In the genomic region with DNA sequence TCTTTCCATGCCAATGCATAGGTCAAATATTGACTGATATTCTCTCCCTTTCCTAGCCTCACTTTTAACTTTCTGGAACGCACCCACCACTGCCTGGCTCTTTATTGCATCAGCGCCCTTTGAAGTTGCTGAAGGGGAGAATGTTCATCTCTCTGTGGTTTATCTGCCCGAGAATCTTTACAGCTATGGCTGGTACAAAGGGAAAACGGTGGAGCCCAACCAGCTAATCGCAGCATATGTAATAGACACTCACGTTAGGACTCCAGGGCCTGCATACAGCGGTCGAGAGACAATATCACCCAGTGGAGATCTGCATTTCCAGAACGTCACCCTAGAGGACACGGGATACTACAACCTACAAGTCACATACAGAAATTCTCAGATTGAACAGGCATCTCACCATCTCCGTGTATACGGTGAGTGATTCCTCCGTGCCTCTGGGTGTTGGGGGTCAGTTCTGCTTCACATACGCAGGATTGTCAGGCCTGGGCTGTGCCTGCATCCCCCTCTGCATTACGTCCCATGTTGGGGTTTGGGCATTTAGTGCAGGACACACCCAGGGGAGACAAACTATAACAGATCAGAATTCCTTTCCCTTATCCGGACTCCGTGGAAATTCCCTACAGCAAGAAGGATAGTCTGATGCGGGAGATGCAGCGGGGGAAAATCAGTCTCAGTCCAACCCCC, we compare ENCODE assay signal across 24 cellular contexts. TPM values are rescaled to one million over a fixed set of nuclear protein-coding genes. Genes with fewer than 3 reads are reported as not detected.
DNase-seq lines count a peak whose midpoint lies in the region; ATAC-seq and TF ChIP-seq lines count a peak whose summit lies in the region.
"Had no signal": no experiment of that assay in that cellular context is flagged by ENCODE, and none has a peak within 500 bp of the region (broad histone marks: within the 10 kb centered on the region; RNA-seq: fewer than 3 reads in every experiment).

No MANE protein-coding gene starts in this region.

- intact Hi-C loops in activated CD4-positive, alpha-beta T cell treated with anti-CD3 and anti-CD28 coated beads for 36 hours (cut with DNase I, micrococcal nuclease) = no loop called here

- no peaks in the 10 kb centered on the region for H3K27me3 Mint-ChIP-seq in activated CD4-positive, alpha-beta T cell treated with anti-CD3 and anti-CD28 coated beads for 36 hours
- no peaks in the 10 kb centered on the region for H3K27me3 Mint-ChIP-seq in CD4-positive, CD25-positive, alpha-beta regulatory T cell
- H3K27me3 Mint-ChIP-seq in activated naive CD8-positive, alpha-beta T cell = no peaks in the 10 kb centered on the region

- no peak for ATAC-seq in activated CD4-positive, alpha-beta T cell treated with anti-CD3 and anti-CD28 coated beads for 36 hours
- no peak for ATAC-seq in CD4-positive, CD25-positive, alpha-beta regulatory T cell (ENCODE audit: low read depth in 2 of 2)
- ATAC-seq in HG02759 (IDR thresholded peaks at IDR 0.05; ENCODE audit: unreplicated experiment) = no peak
- ATAC-seq in GM19351 (IDR thresholded peaks at IDR 0.05; ENCODE audit: unreplicated experiment) = no peak
- ATAC-seq: mucosa of descending colon, psoas muscle had no signal

- POLR2A ChIA-PET in activated CD4-positive, alpha-beta T cell treated with anti-CD3 and anti-CD28 coated beads for 36 hours (lab: Charles Lee) = no interaction called here

- H3K36me3 Mint-ChIP-seq in activated CD4-positive, alpha-beta T cell treated with anti-CD3 and anti-CD28 coated beads for 36 hours (ENCODE audit: low read depth) = peaks cover 35% of the 10 kb centered on the region
- H3K36me3 Mint-ChIP-seq in CD4-positive, CD25-positive, alpha-beta regulatory T cell = peaks cover 54% of the 10 kb centered on the region
- peaks cover 23% of the 10 kb centered on the region for H3K36me3 Mint-ChIP-seq in activated naive CD8-positive, alpha-beta T cell

- peaks cover 24% of the 10 kb centered on the region for H3K4me1 Mint-ChIP-seq in activated CD4-positive, alpha-beta T cell treated with anti-CD3 and anti-CD28 coated beads for 36 hours
- H3K4me1 Mint-ChIP-seq in CD4-positive, CD25-positive, alpha-beta regulatory T cell = peaks cover 11 to 49% (median 21%) of the 10 kb centered on the region in 4 donors
- peaks cover 25% of the 10 kb centered on the region for H3K4me1 Mint-ChIP-seq in activated naive CD8-positive, alpha-beta T cell (ENCODE audit: low read depth)

- H3K9me3 ChIP-seq in CD4-positive, CD25-positive, alpha-beta regulatory T cell (ENCODE audit: control insufficient read depth in 2 of 2, low read length in 2 of 2) = peaks cover 0 to 13% of the 10 kb centered on the region in 2 experiments
- H3K9me3 ChIP-seq in neutrophil = no peaks in the 10 kb centered on the region
- H3K9me3 ChIP-seq: psoas muscle had no signal

- peak overlapping the region; percentile 15 for H3K27ac Mint-ChIP-seq in activated CD4-positive, alpha-beta T cell treated with anti-CD3 and anti-CD28 coated beads for 36 hours
- peak overlapping the region; percentile 49 to 92 (median 65) for H3K27ac Mint-ChIP-seq in CD4-positive, CD25-positive, alpha-beta regulatory T cell
- H3K27ac Mint-ChIP-seq in activated naive CD8-positive, alpha-beta T cell = peak overlapping the region; percentile 18

- H3K27ac ChIP-seq in CD4-positive, CD25-positive, alpha-beta regulatory T cell (ENCODE audit: insufficient read depth, low read length, poor library complexity, severe bottlenecking) = no peak overlapping the region
- peak overlapping the region; percentile 97 for H3K27ac ChIP-seq in neutrophil
- H3K27ac ChIP-seq: GM23248, hepatocyte, psoas muscle, tibial nerve had no signal

- CTCF ChIA-PET in activated CD4-positive, alpha-beta T cell treated with anti-CD3 and anti-CD28 coated beads for 36 hours (lab: Charles Lee) = interaction anchor here (1.0 to 2.0 kb wide), 2 partner anchors 9 to 17 kb away, joined by 3 to 8 read pairs; no protein-coding TSS in a partner anchor

- H3K4me1 ChIP-seq in CD4-positive, CD25-positive, alpha-beta regulatory T cell (ENCODE audit: control insufficient read depth, insufficient read depth, low read length, poor library complexity, severe bottlenecking) = peaks cover 22% of the 10 kb centered on the region
- H3K4me1 ChIP-seq in neutrophil (ENCODE audit: control insufficient read depth in 1 of 2, insufficient read depth in 1 of 2, low read depth in 1 of 2, low read length in 1 of 2) = peaks cover 57 to 70% of the 10 kb centered on the region in 2 experiments
- H3K4me1 ChIP-seq: psoas muscle, stomach, tibial nerve had no signal

- no peak overlapping the region for H3K4me3 ChIP-seq in CD4-positive, CD25-positive, alpha-beta regulatory T cell (ENCODE audit: low read depth, low read length)
- peak overlapping the region; percentile 70 to 73 for H3K4me3 ChIP-seq in neutrophil (ENCODE audit: low read depth in 1 of 2, low read length in 1 of 2)
- H3K4me3 ChIP-seq: GM23248, hepatocyte, mucosa of descending colon, psoas muscle, skin epidermis had no signal

- no peak for TF ChIP-seq CTCF in neutrophil (IDR thresholded peaks at IDR 0.05)

- peaks cover 60% of the 10 kb centered on the region for H3K36me3 ChIP-seq in CD4-positive, CD25-positive, alpha-beta regulatory T cell (ENCODE audit: control insufficient read depth, insufficient read depth, low read length)
- peaks cover 30% of the 10 kb centered on the region for H3K36me3 ChIP-seq in neutrophil

- peaks cover 12% of the 10 kb centered on the region for H3K9me3 Mint-ChIP-seq in activated CD4-positive, alpha-beta T cell treated with anti-CD3 and anti-CD28 coated beads for 36 hours (ENCODE audit: low read depth)
- peaks cover 0 to 17% (median 0%) of the 10 kb centered on the region in 7 donors for H3K9me3 Mint-ChIP-seq in CD4-positive, CD25-positive, alpha-beta regulatory T cell
- peaks cover 15% of the 10 kb centered on the region for H3K9me3 Mint-ChIP-seq in activated naive CD8-positive, alpha-beta T cell (ENCODE audit: low read depth)

- H3K4me3 Mint-ChIP-seq in activated CD4-positive, alpha-beta T cell treated with anti-CD3 and anti-CD28 coated beads for 36 hours = no peak overlapping the region
- peak overlapping the region in 2 of 4 donors; percentile 75 to 77 for H3K4me3 Mint-ChIP-seq in CD4-positive, CD25-positive, alpha-beta regulatory T cell
- H3K4me3 Mint-ChIP-seq in activated naive CD8-positive, alpha-beta T cell = no peak overlapping the region

- H3K27me3 ChIP-seq in CD4-positive, CD25-positive, alpha-beta regulatory T cell (ENCODE audit: control insufficient read depth, insufficient read depth, low read length) = no peaks in the 10 kb centered on the region
- no peaks in the 10 kb centered on the region for H3K27me3 ChIP-seq in neutrophil
- H3K27me3 ChIP-seq: hepatocyte, tibial nerve had no signal

- no peak for DNase-seq in activated CD4-positive, alpha-beta T cell treated with anti-CD3 and anti-CD28 coated beads for 36 hours
- no peak for DNase-seq in activated CD4-positive, alpha-beta T cell treated with anti-CD3 and anti-CD28 coated beads, Interleukin-2, amount 50 U/mL, for 4 hours
- no peak for DNase-seq in CD4-positive, CD25-positive, alpha-beta regulatory T cell
- DNase-seq in NCI-H2227 (lab: John Stamatoyannopoulos, UW; ENCODE audit: unreplicated experiment) = no peak
- DNase-seq: activated CD4-positive, alpha-beta T cell treated with anti-CD3 and anti-CD28 coated beads for 48 hours; effector CD8-positive, alpha-beta T cell; foreskin melanocyte; GM23248; mucosa of descending colon; NCI-H1092 treated with DMSO at 0.1 percent for 48 hours; NCI-H2029 treated with DMSO at 0.1 percent for 48 hours; psoas muscle; Right ventricle myocardium superior; stimulated activated CD4-positive, alpha-beta T cell treated with anti-CD3 and anti-CD28 coated beads, Interleukin-2, amount 100 ng/mL, for 24 hours; stomach had no signal

RNA-seq across cellular contexts. Expression of gene CEACAM21, which starts 1.3 kb away (rescaled TPM):
- total RNA-seq in activated CD4-positive, alpha-beta T cell treated with anti-CD3 and anti-CD28 coated beads for 36 hours = 10 to 100 TPM; 22.1 to 27.6 TPM
- 43.8 TPM for total RNA-seq in CD4-positive, CD25-positive, alpha-beta regulatory T cell
- polyA plus RNA-seq in CD4-positive, CD25-positive, alpha-beta regulatory T cell = 10 to 100 TPM; 39.1 to 58.6 (median 46.7) TPM
- total RNA-seq: A172, Daoy, GM23248 had no signal
- polyA plus RNA-seq: GM23248, hepatocyte had no signal

RNA-seq across cellular contexts. Expression of gene CEACAM4, which starts 49.6 kb away (rescaled TPM):
- total RNA-seq in activated CD4-positive, alpha-beta T cell treated with anti-CD3 and anti-CD28 coated beads for 36 hours = not detected
- total RNA-seq in CD4-positive, CD25-positive, alpha-beta regulatory T cell = 16.1 TPM
- 10 to 100 TPM; 24.4 to 50.2 (median 36.5) TPM for polyA plus RNA-seq in CD4-positive, CD25-positive, alpha-beta regulatory T cell
- total RNA-seq: A172, Daoy, GM23248, hepatocyte had no signal
- polyA plus RNA-seq: GM23248, hepatocyte had no signal

Comparison
In these comparisons a context has a peak if more than half of its experiments do, and no peak if none do; other contexts are left out.
1. H3K27ac Mint-ChIP-seq: peak in every context shown above with its lines; median percentile 65 in CD4-positive, CD25-positive, alpha-beta regulatory T cell; 18 in activated naive CD8-positive, alpha-beta T cell; 15 in activated CD4-positive, alpha-beta T cell treated with anti-CD3 and anti-CD28 coated beads for 36 hours.
2. RNA of gene CEACAM4, which starts 49.6 kb away (total RNA-seq): 16.1 TPM in CD4-positive, CD25-positive, alpha-beta regulatory T cell (single experiment); not detected in activated CD4-positive, alpha-beta T cell treated with anti-CD3 and anti-CD28 coated beads for 36 hours; every median in the first group is over 10 times any median in the second.